Comparison of ENCODE assay signal across 1 cellular context in the genomic region with DNA sequence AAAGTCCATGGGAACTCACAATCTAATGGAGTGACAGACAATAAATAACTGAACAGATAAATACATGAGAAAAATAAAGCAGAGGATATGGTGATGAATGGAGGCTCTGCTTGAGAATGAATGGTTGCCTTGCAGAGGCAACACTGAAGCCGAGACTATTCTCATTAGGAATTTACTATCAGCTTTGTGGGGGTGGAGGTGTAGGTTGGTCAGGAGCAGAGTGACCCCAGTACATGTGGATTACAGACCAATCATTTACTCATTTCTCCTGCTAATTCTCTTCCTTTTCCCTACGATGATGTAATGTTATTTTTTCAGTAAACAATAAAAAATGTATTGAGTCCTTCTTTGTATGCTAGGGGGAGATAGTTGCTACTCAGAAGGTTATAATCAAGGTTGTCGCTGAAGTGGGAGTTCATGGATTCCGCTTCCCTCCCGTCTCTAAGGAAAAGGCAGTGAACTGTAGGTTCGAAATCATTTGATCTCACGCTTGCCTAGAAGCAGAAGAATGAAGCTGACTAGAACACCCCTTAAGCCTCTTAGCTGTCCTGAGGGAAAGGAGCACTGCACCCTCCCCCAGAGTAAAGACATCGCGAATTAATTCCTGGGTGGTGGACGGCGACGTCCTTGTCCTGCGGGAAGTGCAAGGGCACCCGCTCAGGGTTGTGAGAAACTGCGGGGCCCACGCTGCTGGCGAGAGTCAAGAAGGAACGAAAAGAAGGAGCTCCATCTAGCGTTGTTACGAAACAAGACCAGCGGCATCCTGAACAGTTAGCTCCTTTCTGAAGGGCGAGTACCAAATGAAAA.
TF ChIP-seq lines count a peak whose summit lies in the region.

No MANE protein-coding gene starts in this region.

TF ChIP-seq in H1, 55 proteins besides CTCF, POLR2A, EP300 and RAD21 (continued from another document):
- TF ChIP-seq, protein P1, sequence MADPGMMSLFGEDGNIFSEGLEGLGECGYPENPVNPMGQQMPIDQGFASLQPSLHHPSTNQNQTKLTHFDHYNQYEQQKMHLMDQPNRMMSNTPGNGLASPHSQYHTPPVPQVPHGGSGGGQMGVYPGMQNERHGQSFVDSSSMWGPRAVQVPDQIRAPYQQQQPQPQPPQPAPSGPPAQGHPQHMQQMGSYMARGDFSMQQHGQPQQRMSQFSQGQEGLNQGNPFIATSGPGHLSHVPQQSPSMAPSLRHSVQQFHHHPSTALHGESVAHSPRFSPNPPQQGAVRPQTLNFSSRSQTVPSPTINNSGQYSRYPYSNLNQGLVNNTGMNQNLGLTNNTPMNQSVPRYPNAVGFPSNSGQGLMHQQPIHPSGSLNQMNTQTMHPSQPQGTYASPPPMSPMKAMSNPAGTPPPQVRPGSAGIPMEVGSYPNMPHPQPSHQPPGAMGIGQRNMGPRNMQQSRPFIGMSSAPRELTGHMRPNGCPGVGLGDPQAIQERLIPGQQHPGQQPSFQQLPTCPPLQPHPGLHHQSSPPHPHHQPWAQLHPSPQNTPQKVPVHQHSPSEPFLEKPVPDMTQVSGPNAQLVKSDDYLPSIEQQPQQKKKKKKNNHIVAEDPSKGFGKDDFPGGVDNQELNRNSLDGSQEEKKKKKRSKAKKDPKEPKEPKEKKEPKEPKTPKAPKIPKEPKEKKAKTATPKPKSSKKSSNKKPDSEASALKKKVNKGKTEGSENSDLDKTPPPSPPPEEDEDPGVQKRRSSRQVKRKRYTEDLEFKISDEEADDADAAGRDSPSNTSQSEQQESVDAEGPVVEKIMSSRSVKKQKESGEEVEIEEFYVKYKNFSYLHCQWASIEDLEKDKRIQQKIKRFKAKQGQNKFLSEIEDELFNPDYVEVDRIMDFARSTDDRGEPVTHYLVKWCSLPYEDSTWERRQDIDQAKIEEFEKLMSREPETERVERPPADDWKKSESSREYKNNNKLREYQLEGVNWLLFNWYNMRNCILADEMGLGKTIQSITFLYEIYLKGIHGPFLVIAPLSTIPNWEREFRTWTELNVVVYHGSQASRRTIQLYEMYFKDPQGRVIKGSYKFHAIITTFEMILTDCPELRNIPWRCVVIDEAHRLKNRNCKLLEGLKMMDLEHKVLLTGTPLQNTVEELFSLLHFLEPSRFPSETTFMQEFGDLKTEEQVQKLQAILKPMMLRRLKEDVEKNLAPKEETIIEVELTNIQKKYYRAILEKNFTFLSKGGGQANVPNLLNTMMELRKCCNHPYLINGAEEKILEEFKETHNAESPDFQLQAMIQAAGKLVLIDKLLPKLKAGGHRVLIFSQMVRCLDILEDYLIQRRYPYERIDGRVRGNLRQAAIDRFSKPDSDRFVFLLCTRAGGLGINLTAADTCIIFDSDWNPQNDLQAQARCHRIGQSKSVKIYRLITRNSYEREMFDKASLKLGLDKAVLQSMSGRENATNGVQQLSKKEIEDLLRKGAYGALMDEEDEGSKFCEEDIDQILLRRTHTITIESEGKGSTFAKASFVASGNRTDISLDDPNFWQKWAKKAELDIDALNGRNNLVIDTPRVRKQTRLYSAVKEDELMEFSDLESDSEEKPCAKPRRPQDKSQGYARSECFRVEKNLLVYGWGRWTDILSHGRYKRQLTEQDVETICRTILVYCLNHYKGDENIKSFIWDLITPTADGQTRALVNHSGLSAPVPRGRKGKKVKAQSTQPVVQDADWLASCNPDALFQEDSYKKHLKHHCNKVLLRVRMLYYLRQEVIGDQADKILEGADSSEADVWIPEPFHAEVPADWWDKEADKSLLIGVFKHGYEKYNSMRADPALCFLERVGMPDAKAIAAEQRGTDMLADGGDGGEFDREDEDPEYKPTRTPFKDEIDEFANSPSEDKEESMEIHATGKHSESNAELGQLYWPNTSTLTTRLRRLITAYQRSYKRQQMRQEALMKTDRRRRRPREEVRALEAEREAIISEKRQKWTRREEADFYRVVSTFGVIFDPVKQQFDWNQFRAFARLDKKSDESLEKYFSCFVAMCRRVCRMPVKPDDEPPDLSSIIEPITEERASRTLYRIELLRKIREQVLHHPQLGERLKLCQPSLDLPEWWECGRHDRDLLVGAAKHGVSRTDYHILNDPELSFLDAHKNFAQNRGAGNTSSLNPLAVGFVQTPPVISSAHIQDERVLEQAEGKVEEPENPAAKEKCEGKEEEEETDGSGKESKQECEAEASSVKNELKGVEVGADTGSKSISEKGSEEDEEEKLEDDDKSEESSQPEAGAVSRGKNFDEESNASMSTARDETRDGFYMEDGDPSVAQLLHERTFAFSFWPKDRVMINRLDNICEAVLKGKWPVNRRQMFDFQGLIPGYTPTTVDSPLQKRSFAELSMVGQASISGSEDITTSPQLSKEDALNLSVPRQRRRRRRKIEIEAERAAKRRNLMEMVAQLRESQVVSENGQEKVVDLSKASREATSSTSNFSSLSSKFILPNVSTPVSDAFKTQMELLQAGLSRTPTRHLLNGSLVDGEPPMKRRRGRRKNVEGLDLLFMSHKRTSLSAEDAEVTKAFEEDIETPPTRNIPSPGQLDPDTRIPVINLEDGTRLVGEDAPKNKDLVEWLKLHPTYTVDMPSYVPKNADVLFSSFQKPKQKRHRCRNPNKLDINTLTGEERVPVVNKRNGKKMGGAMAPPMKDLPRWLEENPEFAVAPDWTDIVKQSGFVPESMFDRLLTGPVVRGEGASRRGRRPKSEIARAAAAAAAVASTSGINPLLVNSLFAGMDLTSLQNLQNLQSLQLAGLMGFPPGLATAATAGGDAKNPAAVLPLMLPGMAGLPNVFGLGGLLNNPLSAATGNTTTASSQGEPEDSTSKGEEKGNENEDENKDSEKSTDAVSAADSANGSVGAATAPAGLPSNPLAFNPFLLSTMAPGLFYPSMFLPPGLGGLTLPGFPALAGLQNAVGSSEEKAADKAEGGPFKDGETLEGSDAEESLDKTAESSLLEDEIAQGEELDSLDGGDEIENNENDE (IDR thresholded peaks at IDR 0.05; ENCODE audit: insufficient replicate concordance, low read length), result no peak
- TF ChIP-seq, protein P2, sequence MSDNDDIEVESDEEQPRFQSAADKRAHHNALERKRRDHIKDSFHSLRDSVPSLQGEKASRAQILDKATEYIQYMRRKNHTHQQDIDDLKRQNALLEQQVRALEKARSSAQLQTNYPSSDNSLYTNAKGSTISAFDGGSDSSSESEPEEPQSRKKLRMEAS (IDR thresholded peaks at IDR 0.05), result peak; percentile 33; the same call in 1 of the 2 replicates
- TF ChIP-seq TEAD4 (IDR thresholded peaks at IDR 0.05; ENCODE audit: low read depth, low read length) (no peak), GTF2F1 (IDR thresholded peaks at IDR 0.05; ENCODE audit: borderline replicate concordance, low read depth, low read length) (no peak), CREB1 (IDR thresholded peaks at IDR 0.05) (peak; percentile 14; the same call in 1 of the 2 replicates), SP4 (IDR thresholded peaks at IDR 0.05; ENCODE audit: low read length) (no peak), SP2 (IDR thresholded peaks at IDR 0.05; ENCODE audit: low read length) (no peak), HDAC2 (IDR thresholded peaks at IDR 0.05; ENCODE audit: borderline replicate concordance in 1 of 2, low read depth in 2 of 2, low read length in 2 of 2) (peak in 1 of 2 experiments; percentile 71; a peak in 1 of 4 replicates), POLR2AphosphoS5 (IDR thresholded peaks at IDR 0.05; ENCODE audit: low read depth, low read length) (no peak), KDM1A (IDR thresholded peaks at IDR 0.05; ENCODE audit: borderline replicate concordance, low read length) (no peak), KDM5A (IDR thresholded peaks at IDR 0.05; ENCODE audit: low read length) (no peak), BACH1 (IDR thresholded peaks at IDR 0.05; ENCODE audit: low read length) (peak; percentile 69), JUND (IDR thresholded peaks at IDR 0.05; ENCODE audit: low read length) (no peak), SIX5 (IDR thresholded peaks at IDR 0.05; ENCODE audit: low read depth, low read length) (no peak), YY1 (IDR thresholded peaks at IDR 0.05; ENCODE audit: low read depth, low read length) (0 out of 2 replicates have a peak, but pooled peaks have one; percentile 18), FOSL1 (IDR thresholded peaks at IDR 0.05; ENCODE audit: insufficient read depth, low read depth, low read length) (no peak), TCF12 (IDR thresholded peaks at IDR 0.05; ENCODE audit: low read depth, low read length) (no peak), ASH2L (IDR thresholded peaks at IDR 0.05; ENCODE audit: low read length) (peak; percentile 94), CHD1 (IDR thresholded peaks at IDR 0.05; ENCODE audit: low read depth, low read length) (no peak), CHD2 (IDR thresholded peaks at IDR 0.05; ENCODE audit: low read length) (no peak), SP1 (IDR thresholded peaks at IDR 0.05; ENCODE audit: low read depth, low read length) (no peak), SIRT6 (IDR thresholded peaks at IDR 0.05; ENCODE audit: low read length) (no peak), EGR1 (IDR thresholded peaks at IDR 0.05; ENCODE audit: borderline replicate concordance, low read depth, low read length) (0 out of 2 replicates have a peak, but pooled peaks have one; percentile 10), TAF7 (optimal IDR thresholded peaks at IDR 0.05; ENCODE audit: borderline replicate concordance, low read depth, low read length) (no peak), CBX8 (IDR thresholded peaks at IDR 0.05; ENCODE audit: borderline replicate concordance, low read depth, low read length) (no peak), RNF2 (IDR thresholded peaks at IDR 0.05; ENCODE audit: borderline replicate concordance, low read depth, low read length, missing control alignments, poor library complexity, severe bottlenecking) (no peak), SRF (IDR thresholded peaks at IDR 0.05; ENCODE audit: low read depth, low read length) (no peak), POU5F1 (IDR thresholded peaks at IDR 0.05; ENCODE audit: low read depth, low read length) (no peak)
- TF ChIP-seq, protein P3, sequence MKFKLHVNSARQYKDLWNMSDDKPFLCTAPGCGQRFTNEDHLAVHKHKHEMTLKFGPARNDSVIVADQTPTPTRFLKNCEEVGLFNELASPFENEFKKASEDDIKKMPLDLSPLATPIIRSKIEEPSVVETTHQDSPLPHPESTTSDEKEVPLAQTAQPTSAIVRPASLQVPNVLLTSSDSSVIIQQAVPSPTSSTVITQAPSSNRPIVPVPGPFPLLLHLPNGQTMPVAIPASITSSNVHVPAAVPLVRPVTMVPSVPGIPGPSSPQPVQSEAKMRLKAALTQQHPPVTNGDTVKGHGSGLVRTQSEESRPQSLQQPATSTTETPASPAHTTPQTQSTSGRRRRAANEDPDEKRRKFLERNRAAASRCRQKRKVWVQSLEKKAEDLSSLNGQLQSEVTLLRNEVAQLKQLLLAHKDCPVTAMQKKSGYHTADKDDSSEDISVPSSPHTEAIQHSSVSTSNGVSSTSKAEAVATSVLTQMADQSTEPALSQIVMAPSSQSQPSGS (IDR thresholded peaks at IDR 0.05; ENCODE audit: low read length), result peak; percentile 56; the same call in 1 of the 2 replicates
- TF ChIP-seq, protein P4, sequence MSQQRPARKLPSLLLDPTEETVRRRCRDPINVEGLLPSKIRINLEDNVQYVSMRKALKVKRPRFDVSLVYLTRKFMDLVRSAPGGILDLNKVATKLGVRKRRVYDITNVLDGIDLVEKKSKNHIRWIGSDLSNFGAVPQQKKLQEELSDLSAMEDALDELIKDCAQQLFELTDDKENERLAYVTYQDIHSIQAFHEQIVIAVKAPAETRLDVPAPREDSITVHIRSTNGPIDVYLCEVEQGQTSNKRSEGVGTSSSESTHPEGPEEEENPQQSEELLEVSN (IDR thresholded peaks at IDR 0.05), result no peak; the same call in 1 of the 2 replicates
- TF ChIP-seq, protein P5, sequence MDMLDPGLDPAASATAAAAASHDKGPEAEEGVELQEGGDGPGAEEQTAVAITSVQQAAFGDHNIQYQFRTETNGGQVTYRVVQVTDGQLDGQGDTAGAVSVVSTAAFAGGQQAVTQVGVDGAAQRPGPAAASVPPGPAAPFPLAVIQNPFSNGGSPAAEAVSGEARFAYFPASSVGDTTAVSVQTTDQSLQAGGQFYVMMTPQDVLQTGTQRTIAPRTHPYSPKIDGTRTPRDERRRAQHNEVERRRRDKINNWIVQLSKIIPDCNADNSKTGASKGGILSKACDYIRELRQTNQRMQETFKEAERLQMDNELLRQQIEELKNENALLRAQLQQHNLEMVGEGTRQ (IDR thresholded peaks at IDR 0.05; ENCODE audit: low read length), result no peak
